ENCODE assay signal across 18 cellular contexts in genomic region chr1:103492003-103492665, GRCh38. TPM values are rescaled to one million over a fixed set of nuclear protein-coding genes. Genes with fewer than 3 reads are reported as not detected.
A peak's percentile ranks its signal among the peaks of the same experiment; 100 is the strongest.
DNase-seq lines count a peak whose midpoint lies in the region; ATAC-seq and TF ChIP-seq lines count a peak whose summit lies in the region.
"Had no signal": no experiment of that assay in that cellular context is flagged by ENCODE, and none has a peak within 500 bp of the region (broad histone marks: within the 10 kb centered on the region; RNA-seq: fewer than 3 reads in every experiment).

No MANE protein-coding gene starts in this region.

- H3K4me3 ChIP-seq in cardiac fibroblast (replicated peaks in 1 of 2; ENCODE audit: low read depth in 2 of 2, low read length in 2 of 2) (no peak overlapping the region), upper lobe of right lung (no peak overlapping the region), coronary artery (no peak overlapping the region)
- H3K4me3 ChIP-seq: GM23248 had no signal

- no peaks in the 10 kb centered on the region for H3K9me3 ChIP-seq in upper lobe of right lung
- H3K9me3 ChIP-seq: BE2C had no signal

- TF ChIP-seq CTCF in cardiac fibroblast (IDR thresholded peaks at IDR 0.05; ENCODE audit: low read depth, low read length), result no peak
- no peak for TF ChIP-seq CTCF in foreskin keratinocyte (conservative IDR thresholded peaks at IDR 0.05)
- TF ChIP-seq CTCF in upper lobe of right lung (IDR thresholded peaks at IDR 0.05), result no peak
- no peak for TF ChIP-seq CTCF in coronary artery (IDR thresholded peaks at IDR 0.05)

- peaks cover 6% of the 10 kb centered on the region for H3K4me1 ChIP-seq in foreskin keratinocyte
- no peaks in the 10 kb centered on the region for H3K4me1 ChIP-seq in upper lobe of right lung
- H3K4me1 ChIP-seq: BE2C had no signal

- DNase-seq in SIG-M5 treated with dmso at 0.1 percent for 504 hours (lab: John Stamatoyannopoulos, UW; ENCODE audit: unreplicated experiment) (peak; percentile 4), SIG-M5 (lab: John Stamatoyannopoulos, UW) (no peak), cardiac fibroblast (ENCODE audit: low read depth in 2 of 2) (peak; percentile 7 to 61), foreskin keratinocyte (no peak), upper lobe of right lung (no peak), DMS79 treated with DMSO at 0.1 percent for 48 hours (lab: John Stamatoyannopoulos, UW) (no peak), coronary artery (ENCODE audit: low spot score) (no peak), NCI-H524 treated with DMSO at 0.1 percent for 48 hours (lab: John Stamatoyannopoulos, UW) (no peak)
- DNase-seq: 8988T; BE2C; CD4-positive, alpha-beta memory T cell; GM23248; NCI-H1105 treated with DMSO at 0.1 percent for 48 hours; NCI-H187; NCI-H69; Right ventricle myocardium superior had no signal

- no peak overlapping the region for H3K27ac ChIP-seq in foreskin keratinocyte
- no peak overlapping the region for H3K27ac ChIP-seq in upper lobe of right lung
- H3K27ac ChIP-seq in coronary artery, result no peak overlapping the region
- H3K27ac ChIP-seq: GM23248, KMS-11 had no signal

- peak; percentile 50 for ATAC-seq in foreskin keratinocyte
- ATAC-seq in upper lobe of right lung, result peak; percentile 41
- ATAC-seq: HepG2 had no signal

- intact Hi-C loops in upper lobe of right lung (cut with DNase I), result no loop called here

- H3K27me3 ChIP-seq in foreskin keratinocyte (no peaks in the 10 kb centered on the region), upper lobe of right lung (no peaks in the 10 kb centered on the region)
- H3K27me3 ChIP-seq: BE2C had no signal

- H3K36me3 ChIP-seq in upper lobe of right lung, result no peaks in the 10 kb centered on the region
- H3K36me3 ChIP-seq: BE2C had no signal

RNA-seq across cellular contexts. Expression of gene RNPC3, which starts 33.4 kb away (rescaled TPM):
- total RNA-seq in foreskin keratinocyte (8.1 TPM in 2 replicates), upper lobe of right lung (35.4 TPM)
- 3.2 and 3.9 TPM in 2 replicates for polyA plus RNA-seq in foreskin keratinocyte

Comparison
In these comparisons a context has a peak if more than half of its experiments do, and no peak if none do; other contexts are left out.
1. DNase-seq: peak in SIG-M5 treated with dmso at 0.1 percent for 504 hours (single experiment) and cardiac fibroblast (2 of 2); none in SIG-M5 (single experiment), foreskin keratinocyte (0 of 2), upper lobe of right lung (single experiment), DMS79 treated with DMSO at 0.1 percent for 48 hours (single experiment), coronary artery (single experiment) and NCI-H524 treated with DMSO at 0.1 percent for 48 hours (single experiment).